In genomic region chr12:43252585-43252984, GRCh38 we compare ENCODE assay signal across 30 cellular contexts.
DNase-seq lines count a peak whose midpoint lies in the region; ATAC-seq and TF ChIP-seq lines count a peak whose summit lies in the region.
"Had no signal": no experiment of that assay in that cellular context is flagged by ENCODE, and none has a peak within 500 bp of the region (broad histone marks: within the 10 kb centered on the region; RNA-seq: fewer than 3 reads in every experiment).

No MANE protein-coding gene starts in this region.

- no peaks in the 10 kb centered on the region for H3K9me3 ChIP-seq in HEK293 (ENCODE audit: control insufficient read depth, insufficient read depth, low read depth, low read length)
- H3K9me3 ChIP-seq: A549; BE2C; BLaER1; BLaER1 treated with 17β-estradiol and CSF1 and Interleukin-3, amounts not matched to agents 10 nM and 100 nM; Caco-2 had no signal

- no peaks in the 10 kb centered on the region for H3K4me1 ChIP-seq in HEK293 (ENCODE audit: control insufficient read depth, insufficient read depth, low read length)
- H3K4me1 ChIP-seq: A549; BE2C; BLaER1; BLaER1 treated with 17β-estradiol and CSF1 and Interleukin-3, amounts not matched to agents 10 nM and 100 nM; Caco-2 had no signal

- peak; percentile 23 for DNase-seq in DMS53 (lab: John Stamatoyannopoulos, UW)
- no peak for DNase-seq in DMS53 treated with DMSO at 0.1 percent for 48 hours (lab: John Stamatoyannopoulos, UW; ENCODE audit: unreplicated experiment)
- no peak for DNase-seq in activated naive CD4-positive, alpha-beta T cell treated with anti-CD3 and anti-CD28 coated beads, Interleukin-2, amount 50 U/mL, for 72 hours (ENCODE audit: low spot score in 2 of 2)
- DNase-seq: 8988T; ACHN; AML-193; BE2C; C1 segment of cervical spinal cord; Caco-2; Calu3; CD4-positive, alpha-beta memory T cell; CD4-positive, alpha-beta T cell; CD4-positive, CD25-positive, alpha-beta regulatory T cell; CD8-positive, alpha-beta memory T cell; CD8-positive, alpha-beta T cell; COR-L47; DMS 273 treated with DMSO at 0.1 percent for 48 hours; DMS153; DMS79; DMS79 treated with DMSO at 0.1 percent for 48 hours; DND-41; EL had no signal

- no peaks in the 10 kb centered on the region for H3K9me3 Mint-ChIP-seq in activated naive CD4-positive, alpha-beta T cell treated with anti-CD3 and anti-CD28 coated beads, Interleukin-2, amount 50 U/mL, for 72 hours
- H3K9me3 Mint-ChIP-seq: CD4-positive, alpha-beta T cell had no signal

- CTCF ChIA-PET in HEK293 (lab: Yijun Ruan, JAX): no interaction called here

- no peak for TF ChIP-seq CTCF in HEK293 (tag by site-specific recombination; IDR thresholded peaks at IDR 0.05)

- POLR2A ChIA-PET in HEK293 (lab: Yijun Ruan, JAX): no interaction called here

- H3K27ac ChIP-seq in HEK293 (ENCODE audit: extremely low read depth, low read depth, low read length): no peak overlapping the region
- H3K27ac ChIP-seq: 22Rv1; A549; BLaER1; BLaER1 treated with 17β-estradiol and CSF1 and Interleukin-3, amounts not matched to agents 10 nM and 100 nM; C4-2B had no signal

- H3K4me3 ChIP-seq in HEK293 (ENCODE audit: low read depth, low read length): no peak overlapping the region
- H3K4me3 ChIP-seq: A549; BLaER1; BLaER1 treated with 17β-estradiol and CSF1 and Interleukin-3, amounts not matched to agents 10 nM and 100 nM had no signal

- H3K27ac Mint-ChIP-seq in activated naive CD4-positive, alpha-beta T cell treated with anti-CD3 and anti-CD28 coated beads, Interleukin-2, amount 50 U/mL, for 72 hours: no peak overlapping the region
- H3K27ac Mint-ChIP-seq: B cell; CD14-positive monocyte; CD4-positive, alpha-beta memory T cell; CD4-positive, alpha-beta T cell; CD4-positive, CD25-positive, alpha-beta regulatory T cell; CD8-positive, alpha-beta memory T cell; CD8-positive, alpha-beta T cell had no signal

- no peaks in the 10 kb centered on the region for H3K36me3 Mint-ChIP-seq in activated naive CD4-positive, alpha-beta T cell treated with anti-CD3 and anti-CD28 coated beads, Interleukin-2, amount 50 U/mL, for 72 hours
- H3K36me3 Mint-ChIP-seq: CD14-positive monocyte; CD4-positive, alpha-beta memory T cell; CD4-positive, CD25-positive, alpha-beta regulatory T cell; CD8-positive, alpha-beta memory T cell; CD8-positive, alpha-beta T cell had no signal

- ATAC-seq in activated naive CD4-positive, alpha-beta T cell treated with anti-CD3 and anti-CD28 coated beads, Interleukin-2, amount 50 U/mL, for 72 hours: no peak
- ATAC-seq: A549; CD8-positive, alpha-beta T cell had no signal

- no peaks in the 10 kb centered on the region for H3K36me3 ChIP-seq in HEK293 (ENCODE audit: control insufficient read depth in 2 of 2, insufficient read depth in 1 of 2, low read length in 2 of 2)
- H3K36me3 ChIP-seq: BE2C; BLaER1; BLaER1 treated with 17β-estradiol and CSF1 and Interleukin-3, amounts not matched to agents 10 nM and 100 nM had no signal

TF ChIP-seq in HEK293, 187 proteins besides CTCF, POLR2A, EP300 and RAD21:
- peak; percentile 95 for TF ChIP-seq ZNF157 (tag by site-specific recombination; IDR thresholded peaks at IDR 0.05)
- TF ChIP-seq ZNF555 (tag by site-specific recombination; conservative IDR thresholded peaks at IDR 0.05): no peak
- TF ChIP-seq SETDB1 (IDR thresholded peaks at IDR 0.05; ENCODE audit: insufficient read length, low read length): peak; percentile 45
- no peak for TF ChIP-seq ZNF280D (tag by site-specific recombination; IDR thresholded peaks at IDR 0.05)
- no peak for TF ChIP-seq ZNF701 (tag by site-specific recombination; IDR thresholded peaks at IDR 0.05)
- no peak for TF ChIP-seq ZNF610 (tag by site-specific recombination; IDR thresholded peaks at IDR 0.05; ENCODE audit: borderline replicate concordance)
- no peak for TF ChIP-seq SCRT1 (tag by site-specific recombination; IDR thresholded peaks at IDR 0.05; ENCODE audit: borderline replicate concordance)
- no peak for TF ChIP-seq AEBP2 (tag by site-specific recombination; IDR thresholded peaks at IDR 0.05; ENCODE audit: borderline replicate concordance)
- TF ChIP-seq SP3 (tag by site-specific recombination; IDR thresholded peaks at IDR 0.05): no peak
